In the genomic region with DNA sequence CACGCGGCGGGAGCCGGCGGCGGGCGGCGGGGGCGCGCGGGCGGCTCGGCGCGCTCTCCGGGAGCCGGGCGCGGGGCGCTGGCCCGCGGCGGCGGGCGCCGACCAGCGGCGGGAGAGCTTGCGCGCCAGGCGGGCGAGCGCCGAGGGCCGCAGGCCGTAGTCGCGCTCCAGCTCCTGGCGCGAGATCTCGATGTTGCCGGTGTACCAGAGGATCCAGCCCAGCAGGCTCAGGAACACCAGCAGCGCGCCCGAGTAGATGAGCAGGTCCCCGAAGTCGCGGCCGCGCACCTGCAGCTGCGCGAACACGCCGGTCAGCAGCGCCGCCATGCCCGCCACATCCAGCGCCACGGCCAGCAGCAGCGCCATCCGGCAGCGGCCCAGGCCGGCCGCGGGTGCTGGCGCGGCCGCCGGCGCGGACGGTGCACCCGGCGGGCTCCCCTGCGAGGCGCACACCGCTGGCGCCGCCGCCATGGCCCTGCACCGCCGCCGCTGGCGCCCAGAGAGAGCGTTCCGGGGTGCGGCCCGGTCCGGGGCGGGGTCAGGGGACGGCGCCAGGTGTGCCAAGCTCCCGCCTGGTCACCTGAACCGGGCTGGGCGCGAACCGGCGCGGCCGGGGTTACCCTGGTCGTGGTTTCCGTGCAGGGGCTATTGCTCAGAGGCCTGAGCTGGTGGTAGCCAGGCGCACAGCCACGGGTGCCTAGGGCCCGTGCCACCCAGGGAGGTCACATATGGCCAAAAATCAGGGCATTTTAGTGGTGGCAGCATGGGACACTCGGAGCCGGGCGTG, we compare ENCODE assay signal across 8 cellular contexts. TPM values are rescaled to one million over a fixed set of nuclear protein-coding genes. Genes with fewer than 3 reads are reported as not detected.
DNase-seq lines count a peak whose midpoint lies in the region; ATAC-seq and TF ChIP-seq lines count a peak whose summit lies in the region.

A gene with protein sequence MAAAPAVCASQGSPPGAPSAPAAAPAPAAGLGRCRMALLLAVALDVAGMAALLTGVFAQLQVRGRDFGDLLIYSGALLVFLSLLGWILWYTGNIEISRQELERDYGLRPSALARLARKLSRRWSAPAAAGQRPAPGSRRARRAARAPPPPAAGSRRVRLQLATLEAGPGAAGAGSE (minus strand): TSS at position 504 of the 787 bp plus-strand sequence. CDS start 33 bp downstream, at position 471.

- H3K27me3 ChIP-seq in esophagus muscularis mucosa (no peaks in the 10 kb centered on the region), mucosa of rectum (ENCODE audit: control insufficient read depth in 2 of 2, insufficient read depth in 2 of 2, low read length in 2 of 2) (no peaks in the 10 kb centered on the region), thoracic aorta (replicated peaks; ENCODE audit: insufficient read depth) (no peaks in the 10 kb centered on the region)

- TF ChIP-seq POLR2A in GM18951 (IDR thresholded peaks at IDR 0.05; ENCODE audit: extremely low read depth, insufficient read depth, insufficient read length) (peak; percentile 49), esophagus muscularis mucosa (IDR thresholded peaks at IDR 0.05; ENCODE audit: low read depth) (no peak)

- no peaks in the 10 kb centered on the region for H3K9me3 ChIP-seq in esophagus muscularis mucosa
- H3K9me3 ChIP-seq in mucosa of rectum (ENCODE audit: control insufficient read depth in 2 of 2, low read length in 2 of 2): no peaks in the 10 kb centered on the region
- H3K9me3 ChIP-seq in thoracic aorta: no peaks in the 10 kb centered on the region

- no peak for TF ChIP-seq EP300 in esophagus muscularis mucosa (IDR thresholded peaks at IDR 0.05)

- WGBS in esophagus muscularis mucosa: 9% methylated on average over 15 of the region's 108 CpGs

- H3K27ac ChIP-seq in esophagus muscularis mucosa (replicated peaks in 1 of 4) (peak within 1 kb of the TSS; percentile 88 to 94 (median 90)), mucosa of rectum (ENCODE audit: low read depth in 2 of 2, low read length in 2 of 2) (peak within 1 kb of the TSS; percentile 95 to 96), thoracic aorta (peak within 1 kb of the TSS; percentile 95 to 99)

- DNase-seq in AG09309 (ENCODE audit: low read depth) (no peak), NCI-H69 (lab: John Stamatoyannopoulos, UW) (peak; percentile 81), esophagus muscularis mucosa (ENCODE audit: extremely low spot score) (no peak), thoracic aorta (ENCODE audit: low spot score) (no peak), cerebellar nuclear complex (lab: John Stamatoyannopoulos, UW) (no peak)
- DNase-seq in activated T-cell treated with anti-CD3 and anti-CD28 coated beads, Interleukin-2, amount 50 U/mL, for 24 hours: peak; percentile 77

- in situ Hi-C loops in GM18951 (cut with MboI; ENCODE audit: low sequenced_read_pairs, unreplicated experiment): no loop called here

- peaks cover 8 to 26% (median 23%) of the 10 kb centered on the region in 4 donors for H3K36me3 ChIP-seq in esophagus muscularis mucosa
- peaks cover 21 to 23% of the 10 kb centered on the region in 2 donors for H3K36me3 ChIP-seq in mucosa of rectum (ENCODE audit: control insufficient read depth in 2 of 2, insufficient read depth in 2 of 2, low read length in 2 of 2)
- H3K36me3 ChIP-seq in thoracic aorta: peaks cover 9% of the 10 kb centered on the region

- H3K9ac ChIP-seq in mucosa of rectum (ENCODE audit: low read depth in 1 of 2, low read length in 2 of 2): peak within 1 kb of the TSS; percentile 96 to 97

- no peaks in the 10 kb centered on the region for H3K9me3 Mint-ChIP-seq in activated T-cell treated with anti-CD3 and anti-CD28 coated beads, Interleukin-2, amount 50 U/mL, for 24 hours

- H3K27me3 Mint-ChIP-seq in activated T-cell treated with anti-CD3 and anti-CD28 coated beads, Interleukin-2, amount 50 U/mL, for 24 hours: no peaks in the 10 kb centered on the region

- peak within 1 kb of the TSS; percentile 99 for H3K27ac Mint-ChIP-seq in activated T-cell treated with anti-CD3 and anti-CD28 coated beads, Interleukin-2, amount 50 U/mL, for 24 hours

- H3K4me1 ChIP-seq in esophagus muscularis mucosa: peaks cover 42 to 50% (median 46%) of the 10 kb centered on the region in 4 donors
- peaks cover 42 to 44% of the 10 kb centered on the region in 2 donors for H3K4me1 ChIP-seq in mucosa of rectum (ENCODE audit: control insufficient read depth in 2 of 2, insufficient read depth in 2 of 2, low read length in 2 of 2)
- H3K4me1 ChIP-seq in thoracic aorta (ENCODE audit: control insufficient read depth in 1 of 2, low read depth in 2 of 2): peaks cover 31 to 43% of the 10 kb centered on the region in 2 donors

- ATAC-seq in thoracic aorta (ENCODE audit: insufficient number of reproducible peaks, low FRiP score, low read depth): no peak

- H3K4me1 Mint-ChIP-seq in activated T-cell treated with anti-CD3 and anti-CD28 coated beads, Interleukin-2, amount 50 U/mL, for 24 hours (ENCODE audit: low read depth): peaks cover 46% of the 10 kb centered on the region

- peak within 1 kb of the TSS; percentile 92 for H3K4me3 Mint-ChIP-seq in activated T-cell treated with anti-CD3 and anti-CD28 coated beads, Interleukin-2, amount 50 U/mL, for 24 hours

- peaks cover 62% of the 10 kb centered on the region for H3K36me3 Mint-ChIP-seq in activated T-cell treated with anti-CD3 and anti-CD28 coated beads, Interleukin-2, amount 50 U/mL, for 24 hours (ENCODE audit: low read depth)

- intact Hi-C loops in esophagus muscularis mucosa (cut with DNase I): loop anchor here (5.0 kb wide), 2 partner anchors 42 to 82 kb away; no protein-coding TSS in a partner anchor

- peak within 1 kb of the TSS; percentile 45 for H3K4me3 ChIP-seq in AG09309 (ENCODE audit: control insufficient read depth, low read depth, low read length)
- peak within 1 kb of the TSS; percentile 71 to 87 (median 77) for H3K4me3 ChIP-seq in esophagus muscularis mucosa
- peak within 1 kb of the TSS; percentile 99 for H3K4me3 ChIP-seq in mucosa of rectum (ENCODE audit: low read length in 2 of 2)
- peak within 1 kb of the TSS; percentile 99 for H3K4me3 ChIP-seq in thoracic aorta

- TF ChIP-seq CTCF in AG09309 (IDR thresholded peaks at IDR 0.05; ENCODE audit: control insufficient read depth, insufficient read depth, low read depth, low read length, missing control alignments): no peak
- peak; percentile 13 to 50 (median 38) for TF ChIP-seq CTCF in esophagus muscularis mucosa (IDR thresholded peaks at IDR 0.05)
- no peak for TF ChIP-seq CTCF in thoracic aorta (IDR thresholded peaks at IDR 0.05)

RNA-seq across cellular contexts. Expression of the gene that starts here (rescaled TPM):
- total RNA-seq in esophagus muscularis mucosa: 1 to 10 TPM in 2 of 4 donors, under 1 TPM in 2; 0.83 to 7.5 (median 1.00) TPM
- 1 to 10 TPM in 1 of 2 donors, not detected in 1; 4.2 TPM for total RNA-seq in thoracic aorta

Comparison
In these comparisons a context has a peak if more than half of its experiments do, and no peak if none do; other contexts are left out.
1. DNase-seq: peak in NCI-H69 (single experiment) and activated T-cell treated with anti-CD3 and anti-CD28 coated beads, Interleukin-2, amount 50 U/mL, for 24 hours (single experiment); none in AG09309 (single experiment), esophagus muscularis mucosa (single experiment), thoracic aorta (single experiment) and cerebellar nuclear complex (0 of 2).
2. H3K4me3 ChIP-seq: peak in every context shown above with its lines; median percentile 99 in mucosa of rectum; 99 in thoracic aorta; 77 in esophagus muscularis mucosa; 45 in AG09309.
3. CTCF ChIP-seq: peak in esophagus muscularis mucosa (3 of 3); none in AG09309 (single experiment) and thoracic aorta (single experiment).
4. Peak in every context shown above with its lines, with median percentiles within 50 percentile points of each other: H3K27ac ChIP-seq.